15 cellular contexts compared by ENCODE assay signal in genomic region chr1:55069280-55069679, GRCh38. TPM values are rescaled to one million over a fixed set of nuclear protein-coding genes. Genes with fewer than 3 reads are reported as not detected.
"Had no signal": no experiment of that assay in that cellular context is flagged by ENCODE, and none has a peak within 500 bp of the region (broad histone marks: within the 10 kb centered on the region; RNA-seq: fewer than 3 reads in every experiment).

No MANE protein-coding gene starts in this region.

- DNase-seq: activated CD4-positive, alpha-beta T cell treated with anti-CD3 and anti-CD28 coated beads, Interleukin-2, amount 50 U/mL, for 1 hour; activated gamma-delta T cell treated with Interleukin-2 at 50 U/mL for 16 hours; amygdala; brain microvascular endothelial cell; cerebellar nuclear complex; dermis blood vessel endothelial cell; esophagus squamous epithelium; foreskin fibroblast; left ventricle myocardium inferior; mesendoderm; ovary; stimulated activated CD4-positive, alpha-beta T cell treated with anti-CD3 and anti-CD28 coated beads, Interleukin-2, amount 100 ng/mL, for 48 hours; stomach had no signal

- H3K27me3 ChIP-seq: brain microvascular endothelial cell, esophagus squamous epithelium, ovary, stomach, vagina had no signal

- H3K4me3 Mint-ChIP-seq: neural crest cell had no signal

- H3K36me3 ChIP-seq: ovary had no signal

- H3K9me3 Mint-ChIP-seq: neural crest cell had no signal

- H3K27ac ChIP-seq: brain microvascular endothelial cell, esophagus squamous epithelium, ovary, stomach, vagina had no signal

- H3K9me3 ChIP-seq: esophagus squamous epithelium, left ventricle myocardium inferior, ovary, stomach, vagina had no signal

- H3K4me1 Mint-ChIP-seq: neural crest cell had no signal

- H3K4me3 ChIP-seq: esophagus squamous epithelium, left ventricle myocardium inferior, ovary, stomach, vagina had no signal

RNA-seq across cellular contexts. Expression of gene PCSK9, which starts 29.9 kb away (rescaled TPM):
- total RNA-seq: dermis blood vessel endothelial cell, left ventricle myocardium inferior had no signal
